8 cellular contexts compared by ENCODE assay signal in genomic region chr5:176578391-176578808, GRCh38. TPM values are rescaled to one million over a fixed set of nuclear protein-coding genes. Genes with fewer than 3 reads are reported as not detected.
DNase-seq lines count a peak whose midpoint lies in the region; ATAC-seq and TF ChIP-seq lines count a peak whose summit lies in the region.

No MANE protein-coding gene starts in this region.

- no peaks in the 10 kb centered on the region for H3K36me3 Mint-ChIP-seq in activated T-helper 2 cell treated with anti-CD3 and anti-CD28 coated beads, Interferon-gamma antibody, Interleukin-2, Interleukin-4, amounts not matched to agents 10 μg/mL and 5 μg/mL and 100 μg/mL, durations not matched to agents 14 hours and 24 hours and 36 hours (ENCODE audit: low read depth)

- H3K4me1 Mint-ChIP-seq in activated T-helper 2 cell treated with anti-CD3 and anti-CD28 coated beads, Interferon-gamma antibody, Interleukin-2, Interleukin-4, amounts not matched to agents 10 μg/mL and 5 μg/mL and 100 μg/mL, durations not matched to agents 14 hours and 24 hours and 36 hours (ENCODE audit: low read depth): no peaks in the 10 kb centered on the region

- H3K4me3 ChIP-seq in heart right ventricle: no peak overlapping the region

- intact Hi-C loops in activated T-helper 2 cell treated with anti-CD3 and anti-CD28 coated beads, Interferon-gamma antibody, Interleukin-2, Interleukin-4, amounts not matched to agents 10 μg/mL and 5 μg/mL and 100 μg/mL, durations not matched to agents 14 hours and 24 hours and 36 hours (cut with micrococcal nuclease): loop anchor here (10.0 kb wide), 1 partner anchor 46 kb away; no protein-coding TSS in a partner anchor
- intact Hi-C loops in heart right ventricle (cut with DNase I): loop anchor here in 5 of 10 donors (5.0 to 10.0 kb wide), 4 partner anchors 49 to 66 kb away; partner anchors contain the start of genes TSPAN17 (in 2 of the 5), EIF4E1B (in 1 of the 5) and SNCB (in 1 of the 5)

- H3K27ac Mint-ChIP-seq in activated T-helper 2 cell treated with anti-CD3 and anti-CD28 coated beads, Interferon-gamma antibody, Interleukin-2, Interleukin-4, amounts not matched to agents 10 μg/mL and 5 μg/mL and 100 μg/mL, durations not matched to agents 14 hours and 24 hours and 36 hours: no peak overlapping the region

- 17 to 22% methylated on average over 15 of the region's 15 CpGs for WGBS in heart right ventricle, 2 donors

- DNase-seq in DMS 273 (lab: John Stamatoyannopoulos, UW; ENCODE audit: unreplicated experiment) (peak; percentile 37), DMS 273 treated with DMSO at 0.1 percent for 48 hours (lab: John Stamatoyannopoulos, UW) (no peak), NCI-H510A treated with DMSO at 0.1 percent for 48 hours (lab: John Stamatoyannopoulos, UW) (peak; percentile 78), heart right ventricle (no peak), NCI-H2171 (lab: John Stamatoyannopoulos, UW) (no peak), NCI-H2107 (lab: John Stamatoyannopoulos, UW) (no peak)
- peak; percentile 29 for DNase-seq in activated T-helper 2 cell treated with anti-CD3 and anti-CD28 coated beads, Interferon-gamma antibody, Interleukin-2, Interleukin-4, amounts not matched to agents 10 μg/mL and 5 μg/mL and 100 μg/mL, durations not matched to agents 14 hours and 24 hours and 36 hours (ENCODE audit: low spot score)
- DNase-seq in stimulated activated CD4-positive, alpha-beta T cell treated with anti-CD3 and anti-CD28 coated beads, Interleukin-2, amount 100 ng/mL, for 4 hours (ENCODE audit: low read depth): peak; percentile 13

- no peak overlapping the region for H3K27ac ChIP-seq in heart right ventricle

- H3K27me3 ChIP-seq in heart right ventricle: peaks cover 0 to 12% (median 0%) of the 10 kb centered on the region in 7 donors

- H3K36me3 ChIP-seq in heart right ventricle: no peaks in the 10 kb centered on the region

- H3K4me3 Mint-ChIP-seq in activated T-helper 2 cell treated with anti-CD3 and anti-CD28 coated beads, Interferon-gamma antibody, Interleukin-2, Interleukin-4, amounts not matched to agents 10 μg/mL and 5 μg/mL and 100 μg/mL, durations not matched to agents 14 hours and 24 hours and 36 hours (ENCODE audit: low read depth): no peak overlapping the region

- H3K9me3 Mint-ChIP-seq in activated T-helper 2 cell treated with anti-CD3 and anti-CD28 coated beads, Interferon-gamma antibody, Interleukin-2, Interleukin-4, amounts not matched to agents 10 μg/mL and 5 μg/mL and 100 μg/mL, durations not matched to agents 14 hours and 24 hours and 36 hours: no peaks in the 10 kb centered on the region

- H3K4me1 ChIP-seq in heart right ventricle: peaks cover 0 to 3% (median 0%) of the 10 kb centered on the region in 9 donors

- ATAC-seq in heart right ventricle: peak in 1 of 8 donors; percentile 21

- no peaks in the 10 kb centered on the region for H3K9me3 ChIP-seq in heart right ventricle

- H3K27me3 Mint-ChIP-seq in activated T-helper 2 cell treated with anti-CD3 and anti-CD28 coated beads, Interferon-gamma antibody, Interleukin-2, Interleukin-4, amounts not matched to agents 10 μg/mL and 5 μg/mL and 100 μg/mL, durations not matched to agents 14 hours and 24 hours and 36 hours (ENCODE audit: low read depth): no peaks in the 10 kb centered on the region

- peak in 7 of 9 donors; percentile 25 to 47 (median 39) for TF ChIP-seq CTCF in heart right ventricle (IDR thresholded peaks at IDR 0.05)

RNA-seq across cellular contexts. Expression of gene CDHR2, which starts 29.3 kb away (rescaled TPM):
- 0.30 and 0.64 TPM in 2 replicates for total RNA-seq in activated T-helper 2 cell treated with anti-CD3 and anti-CD28 coated beads, Interferon-gamma antibody, Interleukin-2, Interleukin-4, amounts not matched to agents 10 μg/mL and 5 μg/mL and 100 μg/mL, durations not matched to agents 14 hours and 24 hours and 36 hours
- under 1 TPM in 2 of 10 donors, not detected in 8; 0.19 to 0.22 TPM for total RNA-seq in heart right ventricle
- polyA plus RNA-seq in heart right ventricle: under 1 TPM in 1 of 2 donors, not detected in 1; 0.03 TPM

RNA-seq across cellular contexts. Expression of gene GPRIN1, which starts 31.6 kb away (rescaled TPM):
- total RNA-seq in activated T-helper 2 cell treated with anti-CD3 and anti-CD28 coated beads, Interferon-gamma antibody, Interleukin-2, Interleukin-4, amounts not matched to agents 10 μg/mL and 5 μg/mL and 100 μg/mL, durations not matched to agents 14 hours and 24 hours and 36 hours: 3.0 and 3.6 TPM in 2 replicates
- total RNA-seq in heart right ventricle: 1 to 10 TPM in 1 of 10 donors, under 1 TPM in 9; 0.06 to 1.0 (median 0.38) TPM
- polyA plus RNA-seq in heart right ventricle: under 1 TPM; 0.22 to 0.26 TPM

RNA-seq across cellular contexts. Expression of gene RNF44, which starts 41.2 kb away (rescaled TPM):
- 64.7 and 70.3 TPM in 2 replicates for total RNA-seq in activated T-helper 2 cell treated with anti-CD3 and anti-CD28 coated beads, Interferon-gamma antibody, Interleukin-2, Interleukin-4, amounts not matched to agents 10 μg/mL and 5 μg/mL and 100 μg/mL, durations not matched to agents 14 hours and 24 hours and 36 hours
- total RNA-seq in heart right ventricle: 10 to 100 TPM; 18.1 to 31.1 (median 21.5) TPM
- 10 to 100 TPM in 1 of 2 donors, 1 to 10 TPM in 1; 7.9 to 21.9 TPM for polyA plus RNA-seq in heart right ventricle

RNA-seq across cellular contexts. Expression of gene SNCB, which starts 51.9 kb away (rescaled TPM):
- total RNA-seq in activated T-helper 2 cell treated with anti-CD3 and anti-CD28 coated beads, Interferon-gamma antibody, Interleukin-2, Interleukin-4, amounts not matched to agents 10 μg/mL and 5 μg/mL and 100 μg/mL, durations not matched to agents 14 hours and 24 hours and 36 hours: not detected in 2 replicates
- under 1 TPM in 2 of 10 donors, not detected in 8; 0.35 to 0.39 TPM for total RNA-seq in heart right ventricle
- not detected for polyA plus RNA-seq in heart right ventricle

RNA-seq across cellular contexts. Expression of gene EIF4E1B, which starts 52.1 kb away (rescaled TPM):
- total RNA-seq in activated T-helper 2 cell treated with anti-CD3 and anti-CD28 coated beads, Interferon-gamma antibody, Interleukin-2, Interleukin-4, amounts not matched to agents 10 μg/mL and 5 μg/mL and 100 μg/mL, durations not matched to agents 14 hours and 24 hours and 36 hours: not detected in 2 replicates
- total RNA-seq in heart right ventricle: not detected
- not detected for polyA plus RNA-seq in heart right ventricle

Comparison
In these comparisons a context has a peak if more than half of its experiments do, and no peak if none do; other contexts are left out.
1. DNase-seq: peak in DMS 273 (single experiment), NCI-H510A treated with DMSO at 0.1 percent for 48 hours (single experiment), activated T-helper 2 cell treated with anti-CD3 and anti-CD28 coated beads, Interferon-gamma antibody, Interleukin-2, Interleukin-4, amounts not matched to agents 10 μg/mL and 5 μg/mL and 100 μg/mL, durations not matched to agents 14 hours and 24 hours and 36 hours (single experiment) and stimulated activated CD4-positive, alpha-beta T cell treated with anti-CD3 and anti-CD28 coated beads, Interleukin-2, amount 100 ng/mL, for 4 hours (single experiment); none in DMS 273 treated with DMSO at 0.1 percent for 48 hours (single experiment), heart right ventricle (0 of 2), NCI-H2171 (single experiment) and NCI-H2107 (single experiment).